ENCODE assay signal across 17 cellular contexts in the genomic region with DNA sequence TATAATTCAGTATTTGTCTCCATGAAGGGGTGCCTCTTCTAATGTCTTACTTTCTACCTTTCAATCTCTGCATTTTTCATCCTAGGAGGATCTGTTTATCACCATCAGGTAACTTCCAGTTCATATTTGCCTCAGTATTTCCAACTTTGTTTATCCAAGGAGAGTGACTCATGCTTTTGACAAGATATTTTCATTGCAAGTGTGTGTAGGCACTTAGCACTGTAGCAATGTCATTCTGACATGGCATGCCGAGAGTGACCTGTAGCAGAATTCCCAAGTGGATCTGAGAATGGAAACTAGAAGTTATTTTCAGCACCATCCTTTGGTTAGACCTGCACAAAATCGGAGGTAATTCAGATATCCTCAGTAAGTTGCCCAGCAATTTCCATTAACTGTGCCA.
DNase-seq lines count a peak whose midpoint lies in the region; ATAC-seq, FAIRE-seq and TF ChIP-seq lines count a peak whose summit lies in the region.
"Had no signal": no experiment of that assay in that cellular context is flagged by ENCODE, and none has a peak within 500 bp of the region (broad histone marks: within the 10 kb centered on the region; RNA-seq: fewer than 3 reads in every experiment).

No MANE protein-coding gene starts in this region.

- H3K27me3 ChIP-seq in GM23248 (replicated peaks; ENCODE audit: insufficient read depth) (no peaks in the 10 kb centered on the region), PC-3 (ENCODE audit: low read length) (no peaks in the 10 kb centered on the region), endothelial cell of umbilical vein (ENCODE audit: control insufficient read depth in 2 of 2, insufficient read depth in 2 of 2, low read length in 2 of 2) (no peaks in the 10 kb centered on the region), SJCRH30 (no peaks in the 10 kb centered on the region)
- H3K27me3 ChIP-seq: ascending aorta, sigmoid colon had no signal

- no peaks in the 10 kb centered on the region for H3K36me3 ChIP-seq in GM23248 (ENCODE audit: low read depth)
- no peaks in the 10 kb centered on the region for H3K36me3 ChIP-seq in PC-3 (ENCODE audit: low read depth, low read length)
- H3K36me3 ChIP-seq in endothelial cell of umbilical vein (ENCODE audit: control insufficient read depth in 2 of 2, extremely low read depth in 1 of 2, insufficient read depth in 2 of 2, low read length in 2 of 2): no peaks in the 10 kb centered on the region
- H3K36me3 ChIP-seq in SJCRH30: no peaks in the 10 kb centered on the region
- H3K36me3 ChIP-seq in kidney (ENCODE audit: control insufficient read depth in 1 of 2, insufficient read depth in 2 of 2, low read length in 2 of 2): no peaks in the 10 kb centered on the region
- H3K36me3 ChIP-seq: ascending aorta, sigmoid colon had no signal

- H2AFZ ChIP-seq in GM23248: no peak overlapping the region
- 0 out of 2 replicates have a peak overlapping the region, but pooled peaks have one; percentile 15 for H2AFZ ChIP-seq in PC-3 (ENCODE audit: low read length)
- H2AFZ ChIP-seq in endothelial cell of umbilical vein (ENCODE audit: low read depth, low read length): no peak overlapping the region

- H3K27ac ChIP-seq in GM23248: no peak overlapping the region
- H3K27ac ChIP-seq in PC-3 (ENCODE audit: low read length): peak overlapping the region; percentile 67
- peak overlapping the region; percentile 96 for H3K27ac ChIP-seq in endothelial cell of umbilical vein (ENCODE audit: insufficient read depth, low read depth, low read length)
- no peak overlapping the region for H3K27ac ChIP-seq in SJCRH30
- H3K27ac ChIP-seq in kidney (ENCODE audit: low read depth in 2 of 2, low read length in 2 of 2): no peak overlapping the region
- H3K27ac ChIP-seq: ascending aorta, sigmoid colon had no signal

- BruUV-seq in PC-3 (replicated peaks; lab: Mats Ljungman, UMichigan): no TSS peak
- BruUV-seq in endothelial cell of umbilical vein (replicated peaks; lab: Mats Ljungman, UMichigan): no TSS peak

- intact Hi-C loops in PC-3 (cut with micrococcal nuclease) (loop anchor here (5.0 kb wide), 1 partner anchor 124 kb away; no protein-coding TSS in a partner anchor), endothelial cell of umbilical vein (cut with micrococcal nuclease) (loop anchor here (1.0 kb wide), 1 partner anchor 65 kb away; no protein-coding TSS in a partner anchor), kidney (cut with DNase I) (no loop called here)

- H3K79me2 ChIP-seq in GM23248 (ENCODE audit: insufficient read depth) (no peaks in the 10 kb centered on the region), PC-3 (ENCODE audit: low read length) (no peaks in the 10 kb centered on the region), endothelial cell of umbilical vein (ENCODE audit: control insufficient read depth, insufficient read depth, low read length) (no peaks in the 10 kb centered on the region)

- no peak overlapping the region for H3K4me3 ChIP-seq in GM23248
- no peak overlapping the region for H3K4me3 ChIP-seq in PC-3 (ENCODE audit: low read length)
- no peak overlapping the region for H3K4me3 ChIP-seq in endothelial cell of umbilical vein (replicated peaks in 1 of 3; ENCODE audit: insufficient read depth in 1 of 3, low read depth in 1 of 3, low read length in 3 of 3)
- no peak overlapping the region for H3K4me3 ChIP-seq in SJCRH30
- no peak overlapping the region for H3K4me3 ChIP-seq in kidney (ENCODE audit: low read length in 2 of 2)
- H3K4me3 ChIP-seq: ascending aorta, lung, sigmoid colon had no signal

- ATAC-seq in PC-3: peak; percentile 89
- ATAC-seq: stimulated activated naive B cell treated with anti-CD40 and anti-IgM and Interleukin-4, amounts not matched to agents 10 μg/mL and 1 μg/mL and 100 μg/mL, for 72 hours had no signal

- H3F3A ChIP-seq in GM23248 (ENCODE audit: insufficient read depth): 0 out of 2 replicates have a peak, but pooled peaks cover 4% of the 10 kb centered on the region
- H3F3A ChIP-seq in PC-3 (ENCODE audit: low read length, unreplicated experiment): no peaks in the 10 kb centered on the region

- POLR2A ChIA-PET in PC-3 (lab: Charles Lee; ENCODE audit: unreplicated experiment): no interaction called here
- POLR2A ChIA-PET in endothelial cell of umbilical vein (lab: Charles Lee): no interaction called here

- TF ChIP-seq POLR2A in endothelial cell of umbilical vein (IDR thresholded peaks at IDR 0.05; ENCODE audit: low read depth, low read length): peak; percentile 33

- DNase-seq in GM23248: peak; percentile 49
- peak; percentile 88 for DNase-seq in PC-3
- DNase-seq in endothelial cell of umbilical vein (ENCODE audit: low read depth, low spot score): peak; percentile 84
- peak; percentile 44 for DNase-seq in pulmonary artery endothelial cell (ENCODE audit: low read depth, low spot score)
- DNase-seq in SJCRH30: no peak
- no peak for DNase-seq in kidney
- no peak for DNase-seq in OCI-M2 (lab: John Stamatoyannopoulos, UW; ENCODE audit: unreplicated experiment)
- DNase-seq: activated CD4-positive, alpha-beta T cell treated with anti-CD3 and anti-CD28 coated beads, Interleukin-2, amount 50 U/mL, for 4 hours; CD4-positive, alpha-beta T cell; NCI-H2029 treated with DMSO at 0.1 percent for 48 hours; NCI-H748 treated with DMSO at 0.1 percent for 48 hours; SIG-M5; sigmoid colon; stimulated activated naive B cell treated with anti-CD40 and anti-IgM and Interleukin-4, amounts not matched to agents 10 μg/mL and 1 μg/mL and 100 μg/mL, for 72 hours had no signal

- no peaks in the 10 kb centered on the region for H3K9me1 ChIP-seq in endothelial cell of umbilical vein (replicated peaks; ENCODE audit: control insufficient read depth, extremely low read depth, insufficient read depth, low read length)

- no peak overlapping the region for H3K9ac ChIP-seq in GM23248
- H3K9ac ChIP-seq in PC-3 (ENCODE audit: low read length): no peak overlapping the region
- peak overlapping the region; percentile 89 for H3K9ac ChIP-seq in endothelial cell of umbilical vein (replicated peaks; ENCODE audit: extremely low read depth, insufficient read depth, low read length)
- H3K9ac ChIP-seq in kidney (ENCODE audit: low read length in 2 of 2): no peak overlapping the region

- H3K9me3 ChIP-seq in GM23248 (ENCODE audit: low read depth) (no peaks in the 10 kb centered on the region), PC-3 (ENCODE audit: low read length) (no peaks in the 10 kb centered on the region), endothelial cell of umbilical vein (replicated peaks; ENCODE audit: control insufficient read depth, insufficient read depth, low read length) (no peaks in the 10 kb centered on the region), SJCRH30 (replicated peaks) (no peaks in the 10 kb centered on the region), kidney (ENCODE audit: control insufficient read depth in 1 of 2, low read length in 2 of 2) (no peaks in the 10 kb centered on the region)
- H3K9me3 ChIP-seq: ascending aorta, sigmoid colon had no signal

- dilution Hi-C loops in endothelial cell of umbilical vein (cut with MboI; ENCODE audit: extremely low pct_ligation_motif_present, low sequenced_read_pairs): no loop called here

- H3K4me1 ChIP-seq in GM23248 (ENCODE audit: insufficient read depth): peaks cover 16% of the 10 kb centered on the region
- H3K4me1 ChIP-seq in PC-3 (ENCODE audit: insufficient read depth, low read length): peaks cover 37% of the 10 kb centered on the region
- H3K4me1 ChIP-seq in endothelial cell of umbilical vein (ENCODE audit: control insufficient read depth, extremely low read depth, insufficient read depth, low read length): peaks cover 48% of the 10 kb centered on the region
- no peaks in the 10 kb centered on the region for H3K4me1 ChIP-seq in SJCRH30
- H3K4me1 ChIP-seq in kidney (ENCODE audit: control insufficient read depth in 1 of 2, insufficient read depth in 1 of 2, low read depth in 1 of 2, low read length in 2 of 2): no peaks in the 10 kb centered on the region
- H3K4me1 ChIP-seq: sigmoid colon had no signal

- in situ Hi-C loops in GM23248 (cut with MboI): no loop called here

- H4K20me1 ChIP-seq in GM23248 (ENCODE audit: insufficient read depth): no peaks in the 10 kb centered on the region
- H4K20me1 ChIP-seq in PC-3 (ENCODE audit: low read length): no peaks in the 10 kb centered on the region
- no peaks in the 10 kb centered on the region for H4K20me1 ChIP-seq in endothelial cell of umbilical vein (replicated peaks; ENCODE audit: control insufficient read depth, extremely low read depth, insufficient read depth, low read length)

- CTCF ChIA-PET in PC-3 (lab: Charles Lee) (no interaction called here), endothelial cell of umbilical vein (lab: Charles Lee) (interaction anchor here (0.8 to 1.7 kb wide), 4 partner anchors 64 to 384 kb away, joined by 3 to 12 read pairs (median 3); no protein-coding TSS in a partner anchor)

- H3K4me2 ChIP-seq in GM23248 (ENCODE audit: unreplicated experiment) (no peak overlapping the region), PC-3 (ENCODE audit: low read length) (peak overlapping the region; percentile 67), endothelial cell of umbilical vein (ENCODE audit: insufficient read depth, low read length) (peak overlapping the region; percentile 90)

- WGBS in GM23248 (ENCODE audit: low coverage in 1 of 2, low lambda C conversion rate in 2 of 2, missing lambda C conversion rate in 2 of 2), 2 experiments: 80 to 91% methylated on average over 2 of the region's 2 CpGs

- TF ChIP-seq CTCF in PC-3 (conservative IDR thresholded peaks at IDR 0.05; ENCODE audit: low read depth, low read length) (no peak), endothelial cell of umbilical vein (IDR thresholded peaks at IDR 0.05; ENCODE audit: extremely low read depth in 1 of 2, insufficient read depth in 1 of 2, low read depth in 1 of 2, low read length in 2 of 2) (no peak), kidney (IDR thresholded peaks at IDR 0.05; ENCODE audit: borderline replicate concordance, extremely low read depth, insufficient read depth) (no peak)

- peak; percentile 33 for FAIRE-seq in endothelial cell of umbilical vein (lab: Jason Lieb, UNC)
- no peak for FAIRE-seq in kidney (lab: Jason Lieb, UNC)
- FAIRE-seq: H1 had no signal

- H3K9me2 ChIP-seq in GM23248 (ENCODE audit: insufficient read depth) (no peaks in the 10 kb centered on the region), PC-3 (replicated peaks; ENCODE audit: low read length) (no peaks in the 10 kb centered on the region)

TF ChIP-seq in endothelial cell of umbilical vein, 7 proteins besides CTCF, POLR2A, EP300 and RAD21 (continues in another document):
- no peak for TF ChIP-seq EZH2 (IDR thresholded peaks at IDR 0.05; ENCODE audit: borderline replicate concordance, low read depth, low read length, severe bottlenecking)
- TF ChIP-seq GATA2 (IDR thresholded peaks at IDR 0.05; ENCODE audit: insufficient read depth, insufficient read length, low read depth, low read length): peak; percentile 63
- TF ChIP-seq, protein P1, sequence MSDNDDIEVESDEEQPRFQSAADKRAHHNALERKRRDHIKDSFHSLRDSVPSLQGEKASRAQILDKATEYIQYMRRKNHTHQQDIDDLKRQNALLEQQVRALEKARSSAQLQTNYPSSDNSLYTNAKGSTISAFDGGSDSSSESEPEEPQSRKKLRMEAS (IDR thresholded peaks at IDR 0.05; ENCODE audit: insufficient read depth, insufficient read length): no peak
- peak; percentile 23 for TF ChIP-seq POLR2AphosphoS5 (IDR thresholded peaks at IDR 0.05; ENCODE audit: insufficient read depth, low read depth, low read length)
- TF ChIP-seq FOS (IDR thresholded peaks at IDR 0.05; ENCODE audit: borderline replicate concordance, insufficient read depth, low read length): peak; percentile 81

Comparison
In these comparisons a context has a peak if more than half of its experiments do, and no peak if none do; other contexts are left out.
1. DNase-seq: peak in GM23248 (single experiment), PC-3 (single experiment), endothelial cell of umbilical vein (single experiment) and pulmonary artery endothelial cell (single experiment); none in SJCRH30 (0 of 2), kidney (single experiment) and OCI-M2 (single experiment).
2. H3K27ac ChIP-seq: peak in PC-3 (single experiment) and endothelial cell of umbilical vein (single experiment); none in GM23248 (single experiment), SJCRH30 (single experiment) and kidney (0 of 2).